In the genomic region with DNA sequence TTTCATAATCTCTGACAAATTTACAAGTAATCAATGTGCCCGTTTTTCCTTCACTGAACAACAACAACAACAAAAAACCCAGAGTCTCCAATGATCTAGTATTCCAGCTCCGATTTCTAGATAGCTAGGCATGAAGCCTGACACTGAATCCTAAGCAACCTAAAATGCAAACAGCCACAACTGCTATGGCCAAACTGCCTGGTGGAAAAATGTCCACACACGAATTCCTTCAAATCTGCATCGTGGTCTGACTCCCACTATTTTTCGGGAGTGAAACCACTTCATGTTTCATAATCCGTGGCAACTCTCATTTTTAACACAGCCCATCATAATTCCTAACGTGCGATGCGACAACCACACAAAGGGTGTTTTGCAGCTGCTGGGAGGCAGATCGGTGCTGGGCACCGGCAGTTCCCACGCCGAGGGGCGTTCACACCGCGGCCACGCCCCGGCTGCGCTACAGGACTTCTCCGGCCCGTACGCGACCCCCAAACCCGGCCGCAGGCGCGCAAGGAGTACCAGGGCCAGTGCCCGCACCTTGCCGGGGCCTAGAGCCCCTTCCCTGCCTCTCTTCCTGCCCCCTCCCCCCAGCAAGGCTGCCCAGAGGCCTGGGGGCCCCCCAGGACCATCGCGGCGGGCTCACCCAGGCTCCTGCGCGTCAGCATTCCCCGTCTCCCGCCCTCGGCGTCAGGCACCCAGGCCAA, we compare ENCODE assay signal across 1 cellular context.
A peak's percentile ranks its signal among the peaks of the same experiment; 100 is the strongest.
TF ChIP-seq lines count a peak whose summit lies in the region.

No MANE protein-coding gene starts in this region.

TF ChIP-seq in HepG2, 621 proteins besides CTCF, POLR2A, EP300 and RAD21 (continued from another document and continues in another):
- TF ChIP-seq, protein P1, sequence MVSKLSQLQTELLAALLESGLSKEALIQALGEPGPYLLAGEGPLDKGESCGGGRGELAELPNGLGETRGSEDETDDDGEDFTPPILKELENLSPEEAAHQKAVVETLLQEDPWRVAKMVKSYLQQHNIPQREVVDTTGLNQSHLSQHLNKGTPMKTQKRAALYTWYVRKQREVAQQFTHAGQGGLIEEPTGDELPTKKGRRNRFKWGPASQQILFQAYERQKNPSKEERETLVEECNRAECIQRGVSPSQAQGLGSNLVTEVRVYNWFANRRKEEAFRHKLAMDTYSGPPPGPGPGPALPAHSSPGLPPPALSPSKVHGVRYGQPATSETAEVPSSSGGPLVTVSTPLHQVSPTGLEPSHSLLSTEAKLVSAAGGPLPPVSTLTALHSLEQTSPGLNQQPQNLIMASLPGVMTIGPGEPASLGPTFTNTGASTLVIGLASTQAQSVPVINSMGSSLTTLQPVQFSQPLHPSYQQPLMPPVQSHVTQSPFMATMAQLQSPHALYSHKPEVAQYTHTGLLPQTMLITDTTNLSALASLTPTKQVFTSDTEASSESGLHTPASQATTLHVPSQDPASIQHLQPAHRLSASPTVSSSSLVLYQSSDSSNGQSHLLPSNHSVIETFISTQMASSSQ (IDR thresholded peaks at IDR 0.05; ENCODE audit: low read depth), result no peak
- TF ChIP-seq, protein P1 (CRISPR knock-in tag; IDR thresholded peaks at IDR 0.05; ENCODE audit: borderline replicate concordance), result no peak
- no peak for TF ChIP-seq ZSCAN21 (CRISPR knock-in tag; IDR thresholded peaks at IDR 0.05; ENCODE audit: borderline replicate concordance)
- no peak for TF ChIP-seq ZNF616 (CRISPR knock-in tag; IDR thresholded peaks at IDR 0.05; ENCODE audit: low read depth)
- no peak for TF ChIP-seq ZFX (CRISPR knock-in tag; IDR thresholded peaks at IDR 0.05; ENCODE audit: low read depth)
- no peak for TF ChIP-seq CREM (IDR thresholded peaks at IDR 0.05)
- TF ChIP-seq CREM (CRISPR knock-in tag; IDR thresholded peaks at IDR 0.05), result no peak
- TF ChIP-seq ZNF556 (CRISPR knock-in tag; IDR thresholded peaks at IDR 0.05; ENCODE audit: borderline replicate concordance), result no peak
- TF ChIP-seq, protein P2, sequence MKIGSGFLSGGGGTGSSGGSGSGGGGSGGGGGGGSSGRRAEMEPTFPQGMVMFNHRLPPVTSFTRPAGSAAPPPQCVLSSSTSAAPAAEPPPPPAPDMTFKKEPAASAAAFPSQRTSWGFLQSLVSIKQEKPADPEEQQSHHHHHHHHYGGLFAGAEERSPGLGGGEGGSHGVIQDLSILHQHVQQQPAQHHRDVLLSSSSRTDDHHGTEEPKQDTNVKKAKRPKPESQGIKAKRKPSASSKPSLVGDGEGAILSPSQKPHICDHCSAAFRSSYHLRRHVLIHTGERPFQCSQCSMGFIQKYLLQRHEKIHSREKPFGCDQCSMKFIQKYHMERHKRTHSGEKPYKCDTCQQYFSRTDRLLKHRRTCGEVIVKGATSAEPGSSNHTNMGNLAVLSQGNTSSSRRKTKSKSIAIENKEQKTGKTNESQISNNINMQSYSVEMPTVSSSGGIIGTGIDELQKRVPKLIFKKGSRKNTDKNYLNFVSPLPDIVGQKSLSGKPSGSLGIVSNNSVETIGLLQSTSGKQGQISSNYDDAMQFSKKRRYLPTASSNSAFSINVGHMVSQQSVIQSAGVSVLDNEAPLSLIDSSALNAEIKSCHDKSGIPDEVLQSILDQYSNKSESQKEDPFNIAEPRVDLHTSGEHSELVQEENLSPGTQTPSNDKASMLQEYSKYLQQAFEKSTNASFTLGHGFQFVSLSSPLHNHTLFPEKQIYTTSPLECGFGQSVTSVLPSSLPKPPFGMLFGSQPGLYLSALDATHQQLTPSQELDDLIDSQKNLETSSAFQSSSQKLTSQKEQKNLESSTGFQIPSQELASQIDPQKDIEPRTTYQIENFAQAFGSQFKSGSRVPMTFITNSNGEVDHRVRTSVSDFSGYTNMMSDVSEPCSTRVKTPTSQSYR (CRISPR knock-in tag; IDR thresholded peaks at IDR 0.05; ENCODE audit: borderline replicate concordance), result peak; percentile 33; the same call in 1 of the 2 replicates
- TF ChIP-seq, protein P3, sequence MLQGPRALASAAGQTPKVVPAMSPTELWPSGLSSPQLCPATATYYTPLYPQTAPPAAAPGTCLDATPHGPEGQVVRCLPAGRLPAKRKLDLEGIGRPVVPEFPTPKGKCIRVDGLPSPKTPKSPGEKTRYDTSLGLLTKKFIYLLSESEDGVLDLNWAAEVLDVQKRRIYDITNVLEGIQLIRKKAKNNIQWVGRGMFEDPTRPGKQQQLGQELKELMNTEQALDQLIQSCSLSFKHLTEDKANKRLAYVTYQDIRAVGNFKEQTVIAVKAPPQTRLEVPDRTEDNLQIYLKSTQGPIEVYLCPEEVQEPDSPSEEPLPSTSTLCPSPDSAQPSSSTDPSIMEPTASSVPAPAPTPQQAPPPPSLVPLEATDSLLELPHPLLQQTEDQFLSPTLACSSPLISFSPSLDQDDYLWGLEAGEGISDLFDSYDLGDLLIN (CRISPR knock-in tag; IDR thresholded peaks at IDR 0.05; ENCODE audit: borderline replicate concordance), result no peak
- no peak for TF ChIP-seq MAF1 (CRISPR knock-in tag; IDR thresholded peaks at IDR 0.05; ENCODE audit: borderline replicate concordance)
- no peak for TF ChIP-seq PHF5A (CRISPR knock-in tag; IDR thresholded peaks at IDR 0.05; ENCODE audit: low read depth, unreplicated experiment)
- TF ChIP-seq, protein P4, sequence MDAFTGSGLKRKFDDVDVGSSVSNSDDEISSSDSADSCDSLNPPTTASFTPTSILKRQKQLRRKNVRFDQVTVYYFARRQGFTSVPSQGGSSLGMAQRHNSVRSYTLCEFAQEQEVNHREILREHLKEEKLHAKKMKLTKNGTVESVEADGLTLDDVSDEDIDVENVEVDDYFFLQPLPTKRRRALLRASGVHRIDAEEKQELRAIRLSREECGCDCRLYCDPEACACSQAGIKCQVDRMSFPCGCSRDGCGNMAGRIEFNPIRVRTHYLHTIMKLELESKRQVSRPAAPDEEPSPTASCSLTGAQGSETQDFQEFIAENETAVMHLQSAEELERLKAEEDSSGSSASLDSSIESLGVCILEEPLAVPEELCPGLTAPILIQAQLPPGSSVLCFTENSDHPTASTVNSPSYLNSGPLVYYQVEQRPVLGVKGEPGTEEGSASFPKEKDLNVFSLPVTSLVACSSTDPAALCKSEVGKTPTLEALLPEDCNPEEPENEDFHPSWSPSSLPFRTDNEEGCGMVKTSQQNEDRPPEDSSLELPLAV (CRISPR knock-in tag; conservative IDR thresholded peaks at IDR 0.05; ENCODE audit: low read depth), result no peak
- no peak for TF ChIP-seq JUND (CRISPR knock-in tag; IDR thresholded peaks at IDR 0.05)
- TF ChIP-seq, protein P5, sequence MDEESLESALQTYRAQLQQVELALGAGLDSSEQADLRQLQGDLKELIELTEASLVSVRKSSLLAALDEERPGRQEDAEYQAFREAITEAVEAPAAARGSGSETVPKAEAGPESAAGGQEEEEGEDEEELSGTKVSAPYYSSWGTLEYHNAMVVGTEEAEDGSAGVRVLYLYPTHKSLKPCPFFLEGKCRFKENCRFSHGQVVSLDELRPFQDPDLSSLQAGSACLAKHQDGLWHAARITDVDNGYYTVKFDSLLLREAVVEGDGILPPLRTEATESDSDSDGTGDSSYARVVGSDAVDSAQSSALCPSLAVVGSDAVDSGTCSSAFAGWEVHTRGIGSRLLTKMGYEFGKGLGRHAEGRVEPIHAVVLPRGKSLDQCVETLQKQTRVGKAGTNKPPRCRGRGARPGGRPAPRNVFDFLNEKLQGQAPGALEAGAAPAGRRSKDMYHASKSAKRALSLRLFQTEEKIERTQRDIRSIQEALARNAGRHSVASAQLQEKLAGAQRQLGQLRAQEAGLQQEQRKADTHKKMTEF (CRISPR knock-in tag; IDR thresholded peaks at IDR 0.05), result 0 out of 2 replicates have a peak, but pooled peaks have one; percentile 13
- TF ChIP-seq PPARG (CRISPR knock-in tag; conservative IDR thresholded peaks at IDR 0.05), result no peak
- TF ChIP-seq, protein P6, sequence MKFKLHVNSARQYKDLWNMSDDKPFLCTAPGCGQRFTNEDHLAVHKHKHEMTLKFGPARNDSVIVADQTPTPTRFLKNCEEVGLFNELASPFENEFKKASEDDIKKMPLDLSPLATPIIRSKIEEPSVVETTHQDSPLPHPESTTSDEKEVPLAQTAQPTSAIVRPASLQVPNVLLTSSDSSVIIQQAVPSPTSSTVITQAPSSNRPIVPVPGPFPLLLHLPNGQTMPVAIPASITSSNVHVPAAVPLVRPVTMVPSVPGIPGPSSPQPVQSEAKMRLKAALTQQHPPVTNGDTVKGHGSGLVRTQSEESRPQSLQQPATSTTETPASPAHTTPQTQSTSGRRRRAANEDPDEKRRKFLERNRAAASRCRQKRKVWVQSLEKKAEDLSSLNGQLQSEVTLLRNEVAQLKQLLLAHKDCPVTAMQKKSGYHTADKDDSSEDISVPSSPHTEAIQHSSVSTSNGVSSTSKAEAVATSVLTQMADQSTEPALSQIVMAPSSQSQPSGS (CRISPR knock-in tag; IDR thresholded peaks at IDR 0.05), result no peak
- TF ChIP-seq NR2F6 (IDR thresholded peaks at IDR 0.05), result no peak
- TF ChIP-seq NR2F6 (CRISPR knock-in tag; IDR thresholded peaks at IDR 0.05), result no peak
- TF ChIP-seq, protein P7, sequence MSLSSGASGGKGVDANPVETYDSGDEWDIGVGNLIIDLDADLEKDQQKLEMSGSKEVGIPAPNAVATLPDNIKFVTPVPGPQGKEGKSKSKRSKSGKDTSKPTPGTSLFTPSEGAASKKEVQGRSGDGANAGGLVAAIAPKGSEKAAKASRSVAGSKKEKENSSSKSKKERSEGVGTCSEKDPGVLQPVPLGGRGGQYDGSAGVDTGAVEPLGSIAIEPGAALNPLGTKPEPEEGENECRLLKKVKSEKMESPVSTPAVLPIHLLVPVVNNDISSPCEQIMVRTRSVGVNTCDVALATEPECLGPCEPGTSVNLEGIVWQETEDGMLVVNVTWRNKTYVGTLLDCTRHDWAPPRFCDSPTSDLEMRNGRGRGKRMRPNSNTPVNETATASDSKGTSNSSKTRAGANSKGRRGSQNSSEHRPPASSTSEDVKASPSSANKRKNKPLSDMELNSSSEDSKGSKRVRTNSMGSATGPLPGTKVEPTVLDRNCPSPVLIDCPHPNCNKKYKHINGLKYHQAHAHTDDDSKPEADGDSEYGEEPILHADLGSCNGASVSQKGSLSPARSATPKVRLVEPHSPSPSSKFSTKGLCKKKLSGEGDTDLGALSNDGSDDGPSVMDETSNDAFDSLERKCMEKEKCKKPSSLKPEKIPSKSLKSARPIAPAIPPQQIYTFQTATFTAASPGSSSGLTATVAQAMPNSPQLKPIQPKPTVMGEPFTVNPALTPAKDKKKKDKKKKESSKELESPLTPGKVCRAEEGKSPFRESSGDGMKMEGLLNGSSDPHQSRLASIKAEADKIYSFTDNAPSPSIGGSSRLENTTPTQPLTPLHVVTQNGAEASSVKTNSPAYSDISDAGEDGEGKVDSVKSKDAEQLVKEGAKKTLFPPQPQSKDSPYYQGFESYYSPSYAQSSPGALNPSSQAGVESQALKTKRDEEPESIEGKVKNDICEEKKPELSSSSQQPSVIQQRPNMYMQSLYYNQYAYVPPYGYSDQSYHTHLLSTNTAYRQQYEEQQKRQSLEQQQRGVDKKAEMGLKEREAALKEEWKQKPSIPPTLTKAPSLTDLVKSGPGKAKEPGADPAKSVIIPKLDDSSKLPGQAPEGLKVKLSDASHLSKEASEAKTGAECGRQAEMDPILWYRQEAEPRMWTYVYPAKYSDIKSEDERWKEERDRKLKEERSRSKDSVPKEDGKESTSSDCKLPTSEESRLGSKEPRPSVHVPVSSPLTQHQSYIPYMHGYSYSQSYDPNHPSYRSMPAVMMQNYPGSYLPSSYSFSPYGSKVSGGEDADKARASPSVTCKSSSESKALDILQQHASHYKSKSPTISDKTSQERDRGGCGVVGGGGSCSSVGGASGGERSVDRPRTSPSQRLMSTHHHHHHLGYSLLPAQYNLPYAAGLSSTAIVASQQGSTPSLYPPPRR (CRISPR knock-in tag; IDR thresholded peaks at IDR 0.05; ENCODE audit: borderline replicate concordance), result no peak
- TF ChIP-seq GABPA (IDR thresholded peaks at IDR 0.05; ENCODE audit: low read depth, low read length), result no peak
- no peak for TF ChIP-seq GABPA (CRISPR knock-in tag; IDR thresholded peaks at IDR 0.05; ENCODE audit: low read depth)
- TF ChIP-seq, protein P8, sequence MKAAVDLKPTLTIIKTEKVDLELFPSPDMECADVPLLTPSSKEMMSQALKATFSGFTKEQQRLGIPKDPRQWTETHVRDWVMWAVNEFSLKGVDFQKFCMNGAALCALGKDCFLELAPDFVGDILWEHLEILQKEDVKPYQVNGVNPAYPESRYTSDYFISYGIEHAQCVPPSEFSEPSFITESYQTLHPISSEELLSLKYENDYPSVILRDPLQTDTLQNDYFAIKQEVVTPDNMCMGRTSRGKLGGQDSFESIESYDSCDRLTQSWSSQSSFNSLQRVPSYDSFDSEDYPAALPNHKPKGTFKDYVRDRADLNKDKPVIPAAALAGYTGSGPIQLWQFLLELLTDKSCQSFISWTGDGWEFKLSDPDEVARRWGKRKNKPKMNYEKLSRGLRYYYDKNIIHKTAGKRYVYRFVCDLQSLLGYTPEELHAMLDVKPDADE (CRISPR knock-in tag; IDR thresholded peaks at IDR 0.05), result no peak
- TF ChIP-seq KLF9 (CRISPR knock-in tag; IDR thresholded peaks at IDR 0.05; ENCODE audit: low read depth), result no peak
- no peak for TF ChIP-seq ZNF451 (CRISPR knock-in tag; IDR thresholded peaks at IDR 0.05)
- no peak for TF ChIP-seq XBP1 (CRISPR knock-in tag; IDR thresholded peaks at IDR 0.05)
- TF ChIP-seq, protein P9, sequence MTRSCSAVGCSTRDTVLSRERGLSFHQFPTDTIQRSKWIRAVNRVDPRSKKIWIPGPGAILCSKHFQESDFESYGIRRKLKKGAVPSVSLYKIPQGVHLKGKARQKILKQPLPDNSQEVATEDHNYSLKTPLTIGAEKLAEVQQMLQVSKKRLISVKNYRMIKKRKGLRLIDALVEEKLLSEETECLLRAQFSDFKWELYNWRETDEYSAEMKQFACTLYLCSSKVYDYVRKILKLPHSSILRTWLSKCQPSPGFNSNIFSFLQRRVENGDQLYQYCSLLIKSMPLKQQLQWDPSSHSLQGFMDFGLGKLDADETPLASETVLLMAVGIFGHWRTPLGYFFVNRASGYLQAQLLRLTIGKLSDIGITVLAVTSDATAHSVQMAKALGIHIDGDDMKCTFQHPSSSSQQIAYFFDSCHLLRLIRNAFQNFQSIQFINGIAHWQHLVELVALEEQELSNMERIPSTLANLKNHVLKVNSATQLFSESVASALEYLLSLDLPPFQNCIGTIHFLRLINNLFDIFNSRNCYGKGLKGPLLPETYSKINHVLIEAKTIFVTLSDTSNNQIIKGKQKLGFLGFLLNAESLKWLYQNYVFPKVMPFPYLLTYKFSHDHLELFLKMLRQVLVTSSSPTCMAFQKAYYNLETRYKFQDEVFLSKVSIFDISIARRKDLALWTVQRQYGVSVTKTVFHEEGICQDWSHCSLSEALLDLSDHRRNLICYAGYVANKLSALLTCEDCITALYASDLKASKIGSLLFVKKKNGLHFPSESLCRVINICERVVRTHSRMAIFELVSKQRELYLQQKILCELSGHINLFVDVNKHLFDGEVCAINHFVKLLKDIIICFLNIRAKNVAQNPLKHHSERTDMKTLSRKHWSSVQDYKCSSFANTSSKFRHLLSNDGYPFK (CRISPR knock-in tag; IDR thresholded peaks at IDR 0.05; ENCODE audit: borderline replicate concordance), result no peak
